In genomic region chrX:23849241-23849640, GRCh38 we compare ENCODE assay signal across 11 cellular contexts. TPM values are rescaled to one million over a fixed set of nuclear protein-coding genes. Genes with fewer than 3 reads are reported as not detected.
"Had no signal": no experiment of that assay in that cellular context is flagged by ENCODE, and none has a peak within 500 bp of the region (broad histone marks: within the 10 kb centered on the region; RNA-seq: fewer than 3 reads in every experiment).

No MANE protein-coding gene starts in this region.

- H3K4me2 ChIP-seq: GM23338 had no signal

- H3K9ac ChIP-seq: GM23248 had no signal

- H3K27ac ChIP-seq: GM23248 had no signal

- H3K9me3 ChIP-seq: HAP-1 had no signal

- FAIRE-seq: H1, H54 had no signal

- H3K4me3 ChIP-seq: GM23248, GM23338, HAP-1 had no signal

- DNase-seq: GM23248, GOT3, H7, H9, HCEC 1CT, HFFc6 had no signal

- H3K4me1 ChIP-seq: HAP-1 had no signal

- ATAC-seq: GM23338, HCT116 had no signal

- H2AFZ ChIP-seq: GM23248, GM23338 had no signal

RNA-seq across cellular contexts. Expression of gene CXorf58, which starts 58.6 kb away (rescaled TPM):
- total RNA-seq: GM23248, H1, H7, H9, HFFc6 had no signal
- polyA plus RNA-seq: GM23248, GM23338 had no signal
